Comparison of ENCODE assay signal across 6 cellular contexts in the genomic region with DNA sequence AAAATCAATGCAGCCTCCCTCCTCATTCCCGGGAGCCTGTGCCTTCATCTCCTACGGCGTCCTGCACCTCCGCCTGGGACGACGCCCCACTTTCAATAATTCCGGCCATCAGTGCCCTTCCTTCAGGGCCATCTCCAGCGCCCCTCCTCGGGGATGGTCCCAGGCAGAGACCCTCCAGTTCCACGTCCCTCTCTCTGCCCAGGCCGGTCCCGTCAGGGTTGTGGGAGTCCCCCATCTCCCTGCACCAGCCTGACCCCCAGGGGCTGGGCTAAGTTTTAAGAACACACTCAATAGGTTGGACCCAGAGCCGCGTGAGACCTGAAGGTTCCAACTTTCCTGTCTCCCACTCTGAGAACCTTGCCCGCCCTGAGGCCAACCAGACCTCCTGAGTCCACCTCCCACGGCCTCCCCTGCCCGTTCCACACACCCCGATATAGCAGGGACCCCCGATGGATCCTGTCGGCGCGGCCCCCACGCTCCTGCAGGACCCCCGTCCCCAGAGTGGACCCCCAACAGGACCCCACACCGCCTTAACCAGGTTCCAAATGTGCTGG. TPM values are rescaled to one million over a fixed set of nuclear protein-coding genes. Genes with fewer than 3 reads are reported as not detected.
DNase-seq lines count a peak whose midpoint lies in the region; ATAC-seq and TF ChIP-seq lines count a peak whose summit lies in the region.

No MANE protein-coding gene starts in this region.

- H3K27ac ChIP-seq in A673 (ENCODE audit: low read depth, low read length, poor library complexity, severe bottlenecking) (peak overlapping the region; percentile 88), Panc1 (ENCODE audit: low read length) (peak overlapping the region; percentile 88), transverse colon (peak overlapping the region; percentile 54 to 84 (median 76))

- no peak for ATAC-seq in Panc1

- H3K4me3 ChIP-seq in A673 (ENCODE audit: low read depth, low read length, poor library complexity, severe bottlenecking) (peak overlapping the region; percentile 72), Panc1 (ENCODE audit: low read depth in 2 of 2, low read length in 2 of 2) (peak overlapping the region; percentile 83 to 86), transverse colon (peak overlapping the region; percentile 47 to 96 (median 65))

- H3K27me3 ChIP-seq in A673 (replicated peaks; ENCODE audit: insufficient read depth, low read depth, low read length, poor library complexity) = no peaks in the 10 kb centered on the region
- H3K27me3 ChIP-seq in Panc1 (ENCODE audit: control insufficient read depth, insufficient read depth, low read length) = no peaks in the 10 kb centered on the region
- H3K27me3 ChIP-seq in transverse colon = no peaks in the 10 kb centered on the region

- no peaks in the 10 kb centered on the region for H3K36me3 ChIP-seq in A673 (ENCODE audit: insufficient read depth, low read length, poor library complexity, severe bottlenecking)
- peaks cover 5% of the 10 kb centered on the region; the same call in 1 of the 2 replicates for H3K36me3 ChIP-seq in Panc1 (ENCODE audit: control insufficient read depth, insufficient read depth, low read length)
- no peaks in the 10 kb centered on the region for H3K36me3 ChIP-seq in transverse colon

- TF ChIP-seq EP300 in transverse colon (IDR thresholded peaks at IDR 0.05; ENCODE audit: low read depth) = no peak

- BruUV-seq in A673 (replicated peaks; lab: Mats Ljungman, UMichigan) (no TSS peak), Panc1 (replicated peaks; lab: Mats Ljungman, UMichigan) (no TSS peak)

- WGBS in transverse colon (ENCODE audit: low coverage in 1 of 2), 2 donors = 6 to 18% methylated on average over 5 to 25 of the region's 25 CpGs

- TF ChIP-seq POLR2A in transverse colon (IDR thresholded peaks at IDR 0.05) = no peak

- POLR2A ChIA-PET in A673 (lab: Charles Lee; ENCODE audit: low non-redundant PET) = no interaction called here
- POLR2A ChIA-PET in Panc1 (lab: Charles Lee) = no interaction called here

- no peak for DNase-seq in A673 (ENCODE audit: low spot score)
- no peak for DNase-seq in Panc1 (ENCODE audit: low read depth, low spot score)
- peak; percentile 45 for DNase-seq in hepatic stellate cell (ENCODE audit: low spot score)
- DNase-seq in transverse colon = no peak
- no peak for DNase-seq in OCI-M2 (lab: John Stamatoyannopoulos, UW; ENCODE audit: unreplicated experiment)
- DNase-seq in H4 (ENCODE audit: low spot score) = no peak

- intact Hi-C loops in A673 (cut with micrococcal nuclease; ENCODE audit: unreplicated experiment) = loop anchor here (5.0 kb wide), 1 partner anchor 140 kb away; no protein-coding TSS in a partner anchor
- intact Hi-C loops in Panc1 (cut with micrococcal nuclease; ENCODE audit: unreplicated experiment) = loop anchor here (10.0 kb wide), 1 partner anchor 73 kb away; the partner anchor contains the start of gene SLC25A42
- intact Hi-C loops in transverse colon (cut with DNase I; ENCODE audit: low total_unique reads) = loop anchor here (10.0 kb wide), 1 partner anchor 83 kb away; no protein-coding TSS in a partner anchor

- TF ChIP-seq CTCF in A673 (conservative IDR thresholded peaks at IDR 0.05; ENCODE audit: low read depth, low read length) (no peak), Panc1 (IDR thresholded peaks at IDR 0.05) (no peak), transverse colon (IDR thresholded peaks at IDR 0.05) (no peak)

- H3K9me3 ChIP-seq in A673 (ENCODE audit: low read depth, low read length, poor library complexity, severe bottlenecking) (no peaks in the 10 kb centered on the region), Panc1 (ENCODE audit: control insufficient read depth, insufficient read depth, low read depth, low read length) (no peaks in the 10 kb centered on the region), transverse colon (no peaks in the 10 kb centered on the region)

- in situ Hi-C loops in Panc1 (cut with HindIII; ENCODE audit: low pct_unique_long_range_greater_than_20kb, low sequenced_read_pairs) = no loop called here
- in situ Hi-C loops in transverse colon (cut with MboI; ENCODE audit: low pct_ligation_motif_present in 1 of 4, low pct_unique_long_range_greater_than_20kb in 1 of 4, low sequenced_read_pairs in 3 of 4) = loop anchor here in 1 of 4 donors (10.0 kb wide), 1 partner anchor 83 kb away; no protein-coding TSS in a partner anchor

- H3K4me1 ChIP-seq in A673 (ENCODE audit: insufficient read depth, low read length, poor library complexity, severe bottlenecking) = no peaks in the 10 kb centered on the region
- H3K4me1 ChIP-seq in Panc1 (ENCODE audit: control insufficient read depth, insufficient read depth, low read length) = no peaks in the 10 kb centered on the region; the same call in 1 of the 2 replicates
- peaks cover 0 to 12% (median 9%) of the 10 kb centered on the region in 4 donors for H3K4me1 ChIP-seq in transverse colon

- CTCF ChIA-PET in A673 (lab: Charles Lee) (interaction anchor here (1.0 kb wide), 1 partner anchor 8 kb away, joined by 3 read pairs; no protein-coding TSS in a partner anchor), Panc1 (lab: Charles Lee) (no interaction called here)

RNA-seq across cellular contexts. Expression of gene TMEM161A, which starts 0.6 kb away (rescaled TPM):
- total RNA-seq in A673 (2021) (34.4 and 42.8 TPM in 2 replicates), Panc1 (2021; ENCODE audit: unreplicated experiment) (26.7 TPM), transverse colon (10 to 100 TPM; 16.9 to 41.9 (median 18.5) TPM)
- polyA plus RNA-seq in Panc1 (2012; ENCODE audit: insufficient read length) = 40.2 TPM
- 21.8 and 26.2 TPM in 2 replicates for total RNA-seq in H4 (2014; rRNA removed; shearing (Covaris generic))

RNA-seq across cellular contexts. Expression of gene MEF2B, which starts 32.4 kb away (rescaled TPM):
- total RNA-seq in A673 (2021) (2.9 and 3.4 TPM in 2 replicates), Panc1 (2021; ENCODE audit: unreplicated experiment) (1.1 TPM), transverse colon (under 1 TPM in 1 of 4 donors, not detected in 3; 0.95 TPM)
- polyA plus RNA-seq in Panc1 (2012; ENCODE audit: insufficient read length) = 0.68 TPM
- 0.27 TPM in 1 of 2 replicates, not detected in the other for total RNA-seq in H4 (2014; rRNA removed; shearing (Covaris generic))

RNA-seq across cellular contexts. Expression of gene BORCS8, which starts 54.3 kb away (rescaled TPM):
- 29.9 and 37.5 TPM in 2 replicates for total RNA-seq in A673 (2021)
- 37.8 TPM for total RNA-seq in Panc1 (2021; ENCODE audit: unreplicated experiment)
- 43.0 TPM for polyA plus RNA-seq in Panc1 (2012; ENCODE audit: insufficient read length)
- total RNA-seq in transverse colon = 100 to 1,000 TPM in 1 of 4 donors, 10 to 100 TPM in 3; 13.0 to 132 (median 26.6) TPM
- 19.3 and 26.4 TPM in 2 replicates for total RNA-seq in H4 (2014; rRNA removed; shearing (Covaris generic))

RNA-seq across cellular contexts. Expression of gene RFXANK, which starts 54.4 kb away (rescaled TPM):
- total RNA-seq in A673 (2021) = 96.3 and 109 TPM in 2 replicates
- total RNA-seq in Panc1 (2021; ENCODE audit: unreplicated experiment) = 92.3 TPM
- 129 TPM for polyA plus RNA-seq in Panc1 (2012; ENCODE audit: insufficient read length)
- total RNA-seq in transverse colon = 10 to 100 TPM; 35.9 to 51.1 (median 48.6) TPM
- 106 and 111 TPM in 2 replicates for total RNA-seq in H4 (2014; rRNA removed; shearing (Covaris generic))
